ENCODE assay signal across 14 cellular contexts in genomic region chr9:107337676-107338590, GRCh38. TPM values are rescaled to one million over a fixed set of nuclear protein-coding genes. Genes with fewer than 3 reads are reported as not detected.
DNase-seq lines count a peak whose midpoint lies in the region; ATAC-seq and TF ChIP-seq lines count a peak whose summit lies in the region.
"Had no signal": no experiment of that assay in that cellular context is flagged by ENCODE, and none has a peak within 500 bp of the region (broad histone marks: within the 10 kb centered on the region; RNA-seq: fewer than 3 reads in every experiment).

No MANE protein-coding gene starts in this region.

- H3K27ac Mint-ChIP-seq in activated naive CD8-positive, alpha-beta T cell, result peak overlapping the region; percentile 50
- no peak overlapping the region for H3K27ac Mint-ChIP-seq in activated naive CD8-positive, alpha-beta T cell treated with anti-CD3 and anti-CD28 coated beads, Interleukin-2, amount 50 U/mL, for 24 hours
- peak overlapping the region; percentile 42 for H3K27ac Mint-ChIP-seq in memory B cell
- no peak overlapping the region for H3K27ac Mint-ChIP-seq in activated CD4-positive, alpha-beta T cell treated with anti-CD3 and anti-CD28 coated beads for 36 hours
- H3K27ac Mint-ChIP-seq: activated naive CD8-positive, alpha-beta T cell treated with anti-CD3 and anti-CD28 coated beads for 36 hours had no signal

- H3K9me3 Mint-ChIP-seq in activated naive CD8-positive, alpha-beta T cell (ENCODE audit: low read depth), result no peaks in the 10 kb centered on the region
- no peaks in the 10 kb centered on the region for H3K9me3 Mint-ChIP-seq in activated naive CD8-positive, alpha-beta T cell treated with anti-CD3 and anti-CD28 coated beads, Interleukin-2, amount 50 U/mL, for 24 hours
- H3K9me3 Mint-ChIP-seq in memory B cell, result no peaks in the 10 kb centered on the region
- no peaks in the 10 kb centered on the region for H3K9me3 Mint-ChIP-seq in activated CD4-positive, alpha-beta T cell treated with anti-CD3 and anti-CD28 coated beads for 36 hours (ENCODE audit: low read depth)
- H3K9me3 Mint-ChIP-seq: activated CD4-positive, alpha-beta T cell treated with anti-CD3 and anti-CD28 coated beads, Interleukin-2, amount 10 ng/mL, durations not matched to agents 7 days and 5 days; activated naive CD8-positive, alpha-beta T cell treated with anti-CD3 and anti-CD28 coated beads for 36 hours had no signal

- TF ChIP-seq CTCF in adrenal gland (IDR thresholded peaks at IDR 0.05) (no peak), upper lobe of right lung (IDR thresholded peaks at IDR 0.05) (no peak)

- H3K4me1 ChIP-seq in adrenal gland (replicated peaks in 1 of 2), result peaks cover 11 to 17% of the 10 kb centered on the region in 2 donors
- H3K4me1 ChIP-seq in upper lobe of right lung, result peaks cover 8% of the 10 kb centered on the region
- H3K4me1 ChIP-seq: SJSA1 had no signal

- H3K9me3 ChIP-seq in adrenal gland (replicated peaks in 1 of 3) (no peaks in the 10 kb centered on the region), upper lobe of right lung (no peaks in the 10 kb centered on the region)
- H3K9me3 ChIP-seq: MG63, SJSA1 had no signal

- H3K36me3 Mint-ChIP-seq in activated naive CD8-positive, alpha-beta T cell, result peaks cover 10% of the 10 kb centered on the region
- peaks cover 29% of the 10 kb centered on the region for H3K36me3 Mint-ChIP-seq in activated naive CD8-positive, alpha-beta T cell treated with anti-CD3 and anti-CD28 coated beads, Interleukin-2, amount 50 U/mL, for 24 hours (ENCODE audit: low read depth)
- peaks cover 10% of the 10 kb centered on the region for H3K36me3 Mint-ChIP-seq in memory B cell
- H3K36me3 Mint-ChIP-seq in activated CD4-positive, alpha-beta T cell treated with anti-CD3 and anti-CD28 coated beads for 36 hours (ENCODE audit: low read depth), result peaks cover 21% of the 10 kb centered on the region

- H3K27me3 ChIP-seq in adrenal gland (no peaks in the 10 kb centered on the region), upper lobe of right lung (no peaks in the 10 kb centered on the region)
- H3K27me3 ChIP-seq: MG63, SJSA1 had no signal

- H3K4me3 ChIP-seq in adrenal gland (no peak overlapping the region), upper lobe of right lung (no peak overlapping the region)
- H3K4me3 ChIP-seq: MG63, SJSA1 had no signal

- WGBS in adrenal gland, 4 donors, result 42 to 53% (median 51%) methylated on average over 14 to 16 of the region's 16 CpGs

- H3K4me3 Mint-ChIP-seq in activated naive CD8-positive, alpha-beta T cell, result no peak overlapping the region
- H3K4me3 Mint-ChIP-seq in activated naive CD8-positive, alpha-beta T cell treated with anti-CD3 and anti-CD28 coated beads, Interleukin-2, amount 50 U/mL, for 24 hours, result no peak overlapping the region
- H3K4me3 Mint-ChIP-seq in memory B cell, result no peak overlapping the region
- H3K4me3 Mint-ChIP-seq in activated CD4-positive, alpha-beta T cell treated with anti-CD3 and anti-CD28 coated beads for 36 hours, result no peak overlapping the region
- H3K4me3 Mint-ChIP-seq: activated CD4-positive, alpha-beta T cell treated with anti-CD3 and anti-CD28 coated beads, Interleukin-2, amount 10 ng/mL, durations not matched to agents 7 days and 5 days; activated naive CD8-positive, alpha-beta T cell treated with anti-CD3 and anti-CD28 coated beads for 36 hours had no signal

- intact Hi-C loops in adrenal gland (cut with DNase I), result loop anchor here (10.0 kb wide), 1 partner anchor 53 kb away; the partner anchor contains the start of gene RAD23B (in 2 of the 2)
- intact Hi-C loops in upper lobe of right lung (cut with DNase I), result no loop called here
- intact Hi-C loops in activated CD4-positive, alpha-beta T cell treated with anti-CD3 and anti-CD28 coated beads for 36 hours (cut with DNase I, micrococcal nuclease), result no loop called here

- peaks cover 0 to 9% of the 10 kb centered on the region in 2 donors for H3K36me3 ChIP-seq in adrenal gland (replicated peaks in 1 of 2)
- peaks cover 21% of the 10 kb centered on the region for H3K36me3 ChIP-seq in upper lobe of right lung

- H3K27ac ChIP-seq in adrenal gland (peak overlapping the region in 3 of 5 donors; percentile 24 to 64 (median 53)), upper lobe of right lung (no peak overlapping the region)
- H3K27ac ChIP-seq: SJSA1 had no signal

- no peak for ATAC-seq in activated naive CD8-positive, alpha-beta T cell treated with anti-CD3 and anti-CD28 coated beads, Interleukin-2, amount 50 U/mL, for 24 hours
- no peak for ATAC-seq in memory B cell (ENCODE audit: low read depth)
- ATAC-seq in upper lobe of right lung, result peak; percentile 40
- no peak for ATAC-seq in activated CD4-positive, alpha-beta T cell treated with anti-CD3 and anti-CD28 coated beads for 36 hours

- peak in 1 of 2 donors; percentile 45 for TF ChIP-seq POLR2A in adrenal gland (IDR thresholded peaks at IDR 0.05)

- H3K27me3 Mint-ChIP-seq in activated naive CD8-positive, alpha-beta T cell, result no peaks in the 10 kb centered on the region
- H3K27me3 Mint-ChIP-seq in activated naive CD8-positive, alpha-beta T cell treated with anti-CD3 and anti-CD28 coated beads, Interleukin-2, amount 50 U/mL, for 24 hours, result no peaks in the 10 kb centered on the region
- no peaks in the 10 kb centered on the region for H3K27me3 Mint-ChIP-seq in memory B cell
- H3K27me3 Mint-ChIP-seq in activated CD4-positive, alpha-beta T cell treated with anti-CD3 and anti-CD28 coated beads for 36 hours, result no peaks in the 10 kb centered on the region
- H3K27me3 Mint-ChIP-seq: activated CD4-positive, alpha-beta T cell treated with anti-CD3 and anti-CD28 coated beads, Interleukin-2, amount 10 ng/mL, durations not matched to agents 7 days and 5 days; activated naive CD8-positive, alpha-beta T cell treated with anti-CD3 and anti-CD28 coated beads for 36 hours had no signal

- no peak for DNase-seq in activated naive CD8-positive, alpha-beta T cell treated with anti-CD3 and anti-CD28 coated beads, Interleukin-2, amount 50 U/mL, for 24 hours
- DNase-seq in adrenal gland, result peak in 6 of 7 donors; percentile 33 to 68 (median 44)
- no peak for DNase-seq in memory B cell (ENCODE audit: low spot score in 2 of 2)
- no peak for DNase-seq in upper lobe of right lung
- no peak for DNase-seq in HUDEP-2 (lab: John Stamatoyannopoulos, UW; ENCODE audit: unreplicated experiment in 76 of 76)
- no peak for DNase-seq in activated CD4-positive, alpha-beta T cell treated with anti-CD3 and anti-CD28 coated beads for 36 hours
- DNase-seq in D341Med (ENCODE audit: low spot score), result no peak
- DNase-seq: activated CD4-positive, alpha-beta T cell treated with anti-CD3 and anti-CD28 coated beads, Interleukin-2, amount 10 ng/mL, durations not matched to agents 7 days and 5 days; activated naive CD8-positive, alpha-beta T cell treated with anti-CD3 and anti-CD28 coated beads for 36 hours; effector memory CD4-positive, alpha-beta T cell; stimulated activated CD4-positive, alpha-beta T cell treated with anti-CD3 and anti-CD28 coated beads, Interleukin-12 subunit alpha, Interleukin-12 subunit beta, amount 100 ng/mL, for 4 hours had no signal

- CTCF ChIA-PET in activated CD4-positive, alpha-beta T cell treated with anti-CD3 and anti-CD28 coated beads for 36 hours (lab: Charles Lee), result interaction anchor here (0.9 to 1.2 kb wide), 2 partner anchors 98 to 201 kb away, joined by 3 read pairs; no protein-coding TSS in a partner anchor

- H3K4me1 Mint-ChIP-seq in activated naive CD8-positive, alpha-beta T cell (ENCODE audit: low read depth), result peaks cover 4% of the 10 kb centered on the region
- H3K4me1 Mint-ChIP-seq in activated naive CD8-positive, alpha-beta T cell treated with anti-CD3 and anti-CD28 coated beads, Interleukin-2, amount 50 U/mL, for 24 hours, result peaks cover 6% of the 10 kb centered on the region
- peaks cover 10% of the 10 kb centered on the region for H3K4me1 Mint-ChIP-seq in memory B cell
- peaks cover 4% of the 10 kb centered on the region for H3K4me1 Mint-ChIP-seq in activated CD4-positive, alpha-beta T cell treated with anti-CD3 and anti-CD28 coated beads for 36 hours

- POLR2A ChIA-PET in activated CD4-positive, alpha-beta T cell treated with anti-CD3 and anti-CD28 coated beads for 36 hours (lab: Charles Lee), result interaction anchor here (0.6 kb wide), 1 partner anchor 17 kb away, joined by 4 read pairs; no protein-coding TSS in a partner anchor

RNA-seq across cellular contexts. Expression of gene RAD23B, which starts 54.9 kb away (rescaled TPM):
- total RNA-seq in adrenal gland (100 to 1,000 TPM in 4 of 8 donors, 10 to 100 TPM in 4; 50.1 to 145 (median 92.1) TPM), upper lobe of right lung (98.0 TPM)
- 100 to 1,000 TPM in 1 of 3 donors, 10 to 100 TPM in 2; 31.7 to 222 (median 32.7) TPM for polyA plus RNA-seq in adrenal gland
- 100 to 1,000 TPM; 114 to 188 TPM for total RNA-seq in activated CD4-positive, alpha-beta T cell treated with anti-CD3 and anti-CD28 coated beads for 36 hours

Comparison
In these comparisons a context has a peak if more than half of its experiments do, and no peak if none do; other contexts are left out.
1. H3K27ac Mint-ChIP-seq: peak in activated naive CD8-positive, alpha-beta T cell (single experiment) and memory B cell (single experiment); none in activated naive CD8-positive, alpha-beta T cell treated with anti-CD3 and anti-CD28 coated beads, Interleukin-2, amount 50 U/mL, for 24 hours (single experiment) and activated CD4-positive, alpha-beta T cell treated with anti-CD3 and anti-CD28 coated beads for 36 hours (single experiment).
2. DNase-seq: peak in adrenal gland (6 of 7); none in activated naive CD8-positive, alpha-beta T cell treated with anti-CD3 and anti-CD28 coated beads, Interleukin-2, amount 50 U/mL, for 24 hours (single experiment), memory B cell (0 of 2), upper lobe of right lung (single experiment), HUDEP-2 (0 of 76), activated CD4-positive, alpha-beta T cell treated with anti-CD3 and anti-CD28 coated beads for 36 hours (single experiment) and D341Med (single experiment).
3. intact Hi-C loops: an anchor here in adrenal gland (10.0 kb wide); none called in upper lobe of right lung and activated CD4-positive, alpha-beta T cell treated with anti-CD3 and anti-CD28 coated beads for 36 hours.